1 cellular context compared by ENCODE assay signal in genomic region chr18:35155403-35156117, GRCh38.
TF ChIP-seq lines count a peak whose summit lies in the region.

No MANE protein-coding gene starts in this region.

TF ChIP-seq in HepG2, 621 proteins besides CTCF, POLR2A, EP300 and RAD21 (continued from another document and continues in another):
- TF ChIP-seq CSRNP2 (CRISPR knock-in tag; conservative IDR thresholded peaks at IDR 0.05; ENCODE audit: low read depth), result no peak
- 0 out of 2 replicates have a peak, but pooled peaks have one; percentile 28 for TF ChIP-seq TARDBP (CRISPR knock-in tag; IDR thresholded peaks at IDR 0.05)
- no peak for TF ChIP-seq ARNT2 (CRISPR knock-in tag; IDR thresholded peaks at IDR 0.05; ENCODE audit: low read depth)
- TF ChIP-seq CENPBD1 (CRISPR knock-in tag; IDR thresholded peaks at IDR 0.05; ENCODE audit: borderline replicate concordance, low read depth), result no peak
- no peak for TF ChIP-seq ZNF251 (CRISPR knock-in tag; IDR thresholded peaks at IDR 0.05)
- no peak for TF ChIP-seq RBAK (CRISPR knock-in tag; IDR thresholded peaks at IDR 0.05)
- no peak for TF ChIP-seq RFX5 (IDR thresholded peaks at IDR 0.05; ENCODE audit: low read depth, low read length)
- no peak for TF ChIP-seq ZNF10 (CRISPR knock-in tag; IDR thresholded peaks at IDR 0.05; ENCODE audit: borderline replicate concordance, low read depth)
- no peak for TF ChIP-seq ZNF280B (CRISPR knock-in tag; IDR thresholded peaks at IDR 0.05; ENCODE audit: borderline replicate concordance)
- no peak for TF ChIP-seq GLMP (CRISPR knock-in tag; IDR thresholded peaks at IDR 0.05; ENCODE audit: borderline replicate concordance)
- TF ChIP-seq FOXP1 (IDR thresholded peaks at IDR 0.05), result no peak
- peak; percentile 56; the same call in 1 of the 2 replicates for TF ChIP-seq FOXP1 (CRISPR knock-in tag; IDR thresholded peaks at IDR 0.05)
- no peak for TF ChIP-seq GMEB2 (CRISPR knock-in tag; IDR thresholded peaks at IDR 0.05; ENCODE audit: low read depth)
- TF ChIP-seq ZNF784 (CRISPR knock-in tag; IDR thresholded peaks at IDR 0.05; ENCODE audit: borderline replicate concordance), result no peak
- TF ChIP-seq ZNF20 (CRISPR knock-in tag; IDR thresholded peaks at IDR 0.05), result no peak
- peak; percentile 51; the same call in 1 of the 2 replicates for TF ChIP-seq ERF (CRISPR knock-in tag; IDR thresholded peaks at IDR 0.05)
- TF ChIP-seq FOXA1 (IDR thresholded peaks at IDR 0.05), result no peak
- TF ChIP-seq FOXA1 (CRISPR knock-in tag; IDR thresholded peaks at IDR 0.05), result peak; percentile 12; the same call in 1 of the 2 replicates
- TF ChIP-seq SATB2 (CRISPR knock-in tag; IDR thresholded peaks at IDR 0.05), result no peak
- TF ChIP-seq STAT5B (CRISPR knock-in tag; IDR thresholded peaks at IDR 0.05), result no peak
- TF ChIP-seq FOXK2 (IDR thresholded peaks at IDR 0.05), result no peak
- TF ChIP-seq ZNF30 (CRISPR knock-in tag; IDR thresholded peaks at IDR 0.05), result no peak
- TF ChIP-seq ZNF430 (CRISPR knock-in tag; IDR thresholded peaks at IDR 0.05), result no peak
- TF ChIP-seq ZNF512B (CRISPR knock-in tag; IDR thresholded peaks at IDR 0.05; ENCODE audit: borderline replicate concordance), result no peak
- no peak for TF ChIP-seq IRX3 (CRISPR knock-in tag; IDR thresholded peaks at IDR 0.05; ENCODE audit: borderline replicate concordance, low read depth)
- TF ChIP-seq ARNT (IDR thresholded peaks at IDR 0.05), result no peak
- TF ChIP-seq TBP (CRISPR knock-in tag; IDR thresholded peaks at IDR 0.05), result no peak
- TF ChIP-seq ZNF7 (CRISPR knock-in tag; IDR thresholded peaks at IDR 0.05), result no peak
- no peak for TF ChIP-seq NCOA5 (CRISPR knock-in tag; IDR thresholded peaks at IDR 0.05)
- TF ChIP-seq CHCHD3 (CRISPR knock-in tag; IDR thresholded peaks at IDR 0.05), result no peak
- TF ChIP-seq ZNF614 (CRISPR knock-in tag; IDR thresholded peaks at IDR 0.05; ENCODE audit: borderline replicate concordance), result peak; percentile 32; the same call in 1 of the 2 replicates
- no peak for TF ChIP-seq SNAI1 (CRISPR knock-in tag; IDR thresholded peaks at IDR 0.05; ENCODE audit: borderline replicate concordance)
- TF ChIP-seq ELF3 (CRISPR knock-in tag; IDR thresholded peaks at IDR 0.05), result 0 out of 2 replicates have a peak, but pooled peaks have one; percentile 19
- no peak for TF ChIP-seq MAF1 (CRISPR knock-in tag; IDR thresholded peaks at IDR 0.05; ENCODE audit: borderline replicate concordance)
- TF ChIP-seq PAXIP1 (CRISPR knock-in tag; conservative IDR thresholded peaks at IDR 0.05), result 0 out of 2 replicates have a peak, but pooled peaks have one; percentile 29
- no peak; the same call in 1 of the 2 replicates for TF ChIP-seq FOXK1 (CRISPR knock-in tag; IDR thresholded peaks at IDR 0.05; ENCODE audit: borderline replicate concordance, low read depth)
- TF ChIP-seq HNRNPL (IDR thresholded peaks at IDR 0.05; ENCODE audit: low read depth, low read length), result no peak
- no peak for TF ChIP-seq KAT2B (IDR thresholded peaks at IDR 0.05; ENCODE audit: borderline replicate concordance, low read depth, low read length)
- no peak for TF ChIP-seq TBX2 (CRISPR knock-in tag; IDR thresholded peaks at IDR 0.05; ENCODE audit: borderline replicate concordance)
- TF ChIP-seq NR0B2 (CRISPR knock-in tag; IDR thresholded peaks at IDR 0.05), result no peak
- no peak for TF ChIP-seq ZNF629 (CRISPR knock-in tag; conservative IDR thresholded peaks at IDR 0.05)
- TF ChIP-seq TIGD3 (CRISPR knock-in tag; IDR thresholded peaks at IDR 0.05; ENCODE audit: borderline replicate concordance), result no peak
